Comparison of ENCODE assay signal across 10 cellular contexts in genomic region chr9:71073494-71073893, GRCh38. TPM values are rescaled to one million over a fixed set of nuclear protein-coding genes. Genes with fewer than 3 reads are reported as not detected.
"Had no signal": no experiment of that assay in that cellular context is flagged by ENCODE, and none has a peak within 500 bp of the region (broad histone marks: within the 10 kb centered on the region; RNA-seq: fewer than 3 reads in every experiment).

No MANE protein-coding gene starts in this region.

- H3K4me2 ChIP-seq: KMS-11 had no signal

- H3K27ac ChIP-seq: GM23248, HL-60, KMS-11 had no signal

- H3K4me3 ChIP-seq: GM23248 had no signal

- FAIRE-seq: H54 had no signal

- H2AFZ ChIP-seq: GM23248 had no signal

- DNase-seq: GM23248, GOT3, H9, HCEC 1CT, KBM-7 had no signal

- H3K9ac ChIP-seq: GM23248, KMS-11 had no signal

RNA-seq across cellular contexts. Expression of gene TRPM3, which starts 47.9 kb away (rescaled TPM):
- total RNA-seq: GM23248, HT1080 had no signal
- polyA plus RNA-seq: GM23248, IgD-negative memory B cell had no signal
